30 cellular contexts compared by ENCODE assay signal in genomic region chr13:80123945-80124344, GRCh38.
"Had no signal": no experiment of that assay in that cellular context is flagged by ENCODE, and none has a peak within 500 bp of the region (broad histone marks: within the 10 kb centered on the region; RNA-seq: fewer than 3 reads in every experiment).

No MANE protein-coding gene starts in this region.

- H3K27ac ChIP-seq: epithelial cell of prostate, gastrocnemius medialis, ovary, psoas muscle, skin epidermis, thoracic aorta, tibial nerve, upper lobe of right lung, uterus had no signal

- FAIRE-seq: colon, kidney had no signal

- H3K27me3 Mint-ChIP-seq: memory B cell; stimulated activated naive B cell treated with anti-CD40 and anti-IgM and Interleukin-4, amounts not matched to agents 10 μg/mL and 1 μg/mL and 100 μg/mL, for 72 hours; stimulated activated naive CD8-positive, alpha-beta T cell treated with anti-CD3 and anti-CD28 coated beads, Interleukin-15, Interleukin-2, amounts not matched to agents 100 ng/mL and 50 ng/mL, for 24 hours had no signal

- ATAC-seq: esophagus mucosa; gastrocnemius medialis; left cardiac atrium; left ventricle myocardium superior; naive thymus-derived CD4-positive, alpha-beta T cell; psoas muscle; right cardiac atrium; stimulated activated naive B cell treated with anti-CD40 and anti-IgM and Interleukin-4, amounts not matched to agents 10 μg/mL and 1 μg/mL and 100 μg/mL, for 72 hours; upper lobe of right lung had no signal

- H3K36me3 Mint-ChIP-seq: memory B cell; mesothelial cell of epicardium; naive thymus-derived CD4-positive, alpha-beta T cell; stimulated activated naive B cell treated with anti-CD40 and anti-IgM and Interleukin-4, amounts not matched to agents 10 μg/mL and 1 μg/mL and 100 μg/mL, for 72 hours had no signal

- H3K4me3 ChIP-seq: gastrocnemius medialis, lung, ovary, psoas muscle, skin epidermis, thoracic aorta, tibial nerve, upper lobe of right lung, uterus had no signal

- H3K36me3 ChIP-seq: gastrocnemius medialis, ovary, thoracic aorta, tibial nerve, upper lobe of right lung, uterus had no signal

- H3K4me1 Mint-ChIP-seq: memory B cell; naive thymus-derived CD4-positive, alpha-beta T cell; nephron had no signal

- DNase-seq: effector CD8-positive, alpha-beta T cell; endodermal cell; gastrocnemius medialis; head of caudate nucleus; kidney; left cardiac atrium; left ventricle myocardium superior; naive thymus-derived CD4-positive, alpha-beta T cell; occipital lobe; ovary; posterior cingulate gyrus; psoas muscle; right cardiac atrium; stimulated activated CD4-positive, alpha-beta T cell treated with anti-CD3 and anti-CD28 coated beads, Interleukin-15, amount 100 ng/mL, for 24 hours; stimulated activated CD4-positive, alpha-beta T cell treated with anti-CD3 and anti-CD28 coated beads, Interleukin-2, amount 100 ng/mL, for 48 hours; stimulated activated naive B cell treated with anti-CD40 and anti-IgM and Interleukin-4, amounts not matched to agents 10 μg/mL and 1 μg/mL and 100 μg/mL, for 72 hours; upper lobe of right lung; uterus had no signal

- H3K9me3 ChIP-seq: gastrocnemius medialis, ovary, psoas muscle, thoracic aorta, tibial nerve, upper lobe of right lung, uterus had no signal

- H3K27me3 ChIP-seq: gastrocnemius medialis, ovary, tibial nerve, upper lobe of right lung, uterus had no signal

- H3K27ac Mint-ChIP-seq: dendritic cell treated with granulocyte-macrophage colony-stimulating factor and Interleukin-4, amounts not matched to agents 40 ng/mL and 50 ng/mL, for 4 days; endodermal cell; memory B cell; mesothelial cell of epicardium; naive thymus-derived CD4-positive, alpha-beta T cell; nephron; stimulated activated naive B cell treated with anti-CD40 and anti-IgM and Interleukin-4, amounts not matched to agents 10 μg/mL and 1 μg/mL and 100 μg/mL, for 72 hours; stimulated activated naive CD8-positive, alpha-beta T cell treated with anti-CD3 and anti-CD28 coated beads, Interleukin-15, Interleukin-2, amounts not matched to agents 100 ng/mL and 50 ng/mL, for 24 hours had no signal

- H3K4me1 ChIP-seq: gastrocnemius medialis, psoas muscle, tibial nerve, upper lobe of right lung, uterus had no signal

- H3K4me3 Mint-ChIP-seq: dendritic cell treated with granulocyte-macrophage colony-stimulating factor and Interleukin-4, amounts not matched to agents 40 ng/mL and 50 ng/mL, for 4 days; endodermal cell; memory B cell; mesothelial cell of epicardium; naive thymus-derived CD4-positive, alpha-beta T cell; nephron; stimulated activated naive B cell treated with anti-CD40 and anti-IgM and Interleukin-4, amounts not matched to agents 10 μg/mL and 1 μg/mL and 100 μg/mL, for 72 hours; stimulated activated naive CD8-positive, alpha-beta T cell treated with anti-CD3 and anti-CD28 coated beads, Interleukin-15, Interleukin-2, amounts not matched to agents 100 ng/mL and 50 ng/mL, for 24 hours had no signal

- H3K9me3 Mint-ChIP-seq: dendritic cell treated with granulocyte-macrophage colony-stimulating factor and Interleukin-4, amounts not matched to agents 40 ng/mL and 50 ng/mL, for 4 days; endodermal cell; memory B cell; mesothelial cell of epicardium; nephron; stimulated activated naive B cell treated with anti-CD40 and anti-IgM and Interleukin-4, amounts not matched to agents 10 μg/mL and 1 μg/mL and 100 μg/mL, for 72 hours; stimulated activated naive CD8-positive, alpha-beta T cell treated with anti-CD3 and anti-CD28 coated beads, Interleukin-15, Interleukin-2, amounts not matched to agents 100 ng/mL and 50 ng/mL, for 24 hours had no signal
